8 cellular contexts compared by ENCODE assay signal in genomic region chr14:100213956-100214767, GRCh38. TPM values are rescaled to one million over a fixed set of nuclear protein-coding genes. Genes with fewer than 3 reads are reported as not detected.
A peak's percentile ranks its signal among the peaks of the same experiment; 100 is the strongest.
DNase-seq lines count a peak whose midpoint lies in the region; ATAC-seq and TF ChIP-seq lines count a peak whose summit lies in the region.

No MANE protein-coding gene starts in this region.

- peak; percentile 86 for ATAC-seq in GM19043 (IDR thresholded peaks at IDR 0.05; ENCODE audit: low read depth, unreplicated experiment)
- ATAC-seq in HG03280 (IDR thresholded peaks at IDR 0.05; ENCODE audit: unreplicated experiment): peak; percentile 93
- peak; percentile 95 for ATAC-seq in left colon

- intact Hi-C loops in left colon (cut with DNase I, micrococcal nuclease): no loop called here

- no peak for TF ChIP-seq CTCF in AG10803 (conservative IDR thresholded peaks at IDR 0.05; ENCODE audit: low read length)

- DNase-seq in AG10803 (ENCODE audit: low read depth) (peak; percentile 69), NCI-H345 (lab: John Stamatoyannopoulos, UW) (peak; percentile 97), cerebellum (ENCODE audit: low spot score) (peak; percentile 91), left colon (peak; percentile 93 to 98)
- peak; percentile 94 for DNase-seq in activated CD4-positive, CD25-positive, alpha-beta regulatory T cell treated with anti-CD3 and anti-CD28 coated beads, Interleukin-2, amount 50 U/mL, for 72 hours
- peak; percentile 95 to 97 for DNase-seq in stimulated activated CD4-positive, alpha-beta T cell treated with anti-CD3 and anti-CD28 coated beads, Interleukin-2, amount 100 ng/mL, for 24 hours

- peak overlapping the region; percentile 78 for H3K4me3 ChIP-seq in AG10803 (ENCODE audit: low read length)

RNA-seq across cellular contexts. Expression of gene YY1, which starts 24.8 kb away (rescaled TPM):
- 41.0 TPM for total RNA-seq in cerebellum
- total RNA-seq in left colon: 10 to 100 TPM; 57.4 to 70.1 TPM

RNA-seq across cellular contexts. Expression of gene DEGS2, which starts 54.7 kb away (rescaled TPM):
- total RNA-seq in cerebellum (2.0 TPM), left colon (10 to 100 TPM; 25.0 to 36.9 TPM)

Comparison
In these comparisons a context has a peak if more than half of its experiments do, and no peak if none do; other contexts are left out.
1. Peak in every context shown above with its lines: DNase-seq, ATAC-seq and H3K4me3 ChIP-seq.